In genomic region chr9:137303893-137304382, GRCh38 we compare ENCODE assay signal across 15 cellular contexts. TPM values are rescaled to one million over a fixed set of nuclear protein-coding genes. Genes with fewer than 3 reads are reported as not detected.
DNase-seq lines count a peak whose midpoint lies in the region; ATAC-seq and TF ChIP-seq lines count a peak whose summit lies in the region.
"Had no signal": no experiment of that assay in that cellular context is flagged by ENCODE, and none has a peak within 500 bp of the region (broad histone marks: within the 10 kb centered on the region; RNA-seq: fewer than 3 reads in every experiment).

No MANE protein-coding gene starts in this region.

- H3K27me3 ChIP-seq in heart right ventricle = peaks cover 0 to 88% (median 10%) of the 10 kb centered on the region in 7 donors
- peaks cover 14% of the 10 kb centered on the region for H3K27me3 ChIP-seq in upper lobe of right lung

- peak in 1 of 2 donors; percentile 13 for DNase-seq in heart right ventricle
- no peak for DNase-seq in Right ventricle myocardium superior
- no peak for DNase-seq in natural killer cell
- DNase-seq in upper lobe of right lung = peak; percentile 64
- DNase-seq in NOMO-1 (lab: John Stamatoyannopoulos, UW; ENCODE audit: unreplicated experiment in 2 of 2) = no peak
- no peak for DNase-seq in activated naive CD4-positive, alpha-beta T cell (lab: John Stamatoyannopoulos, UW)
- DNase-seq: activated CD4-positive, alpha-beta T cell treated with anti-CD3 and anti-CD28 coated beads, Interleukin-2, amount 50 U/mL, for 4 hours; cerebellar nuclear complex; NCI-H1092 treated with DMSO at 0.1 percent for 48 hours; NCI-H226; stimulated activated CD8-positive, alpha-beta memory T cell treated with anti-CD3 and anti-CD28 coated beads, Interleukin-4, amount 100 ng/mL, for 48 hours had no signal

- peaks cover 69% of the 10 kb centered on the region for H3K27me3 Mint-ChIP-seq in dendritic cell treated with granulocyte-macrophage colony-stimulating factor and Interleukin-4, amounts not matched to agents 40 ng/mL and 50 ng/mL, for 4 days
- no peaks in the 10 kb centered on the region for H3K27me3 Mint-ChIP-seq in natural killer cell (ENCODE audit: low read depth in 2 of 2)

- H3K36me3 Mint-ChIP-seq in dendritic cell treated with granulocyte-macrophage colony-stimulating factor and Interleukin-4, amounts not matched to agents 40 ng/mL and 50 ng/mL, for 4 days (ENCODE audit: low read depth) = no peaks in the 10 kb centered on the region
- no peaks in the 10 kb centered on the region for H3K36me3 Mint-ChIP-seq in natural killer cell
- H3K36me3 Mint-ChIP-seq: activated naive CD4-positive, alpha-beta T cell treated with anti-CD3 and anti-CD28 coated beads, Interleukin-2, amount 50 U/mL, for 72 hours had no signal

- ATAC-seq in heart right ventricle = no peak
- ATAC-seq in Right ventricle myocardium superior (ENCODE audit: poor library complexity) = no peak
- ATAC-seq in natural killer cell = no peak
- no peak for ATAC-seq in upper lobe of right lung
- no peak for ATAC-seq in HG02885 (IDR thresholded peaks at IDR 0.05; ENCODE audit: poor library complexity, unreplicated experiment)
- ATAC-seq: activated naive CD4-positive, alpha-beta T cell treated with anti-CD3 and anti-CD28 coated beads, Interleukin-2, amount 50 U/mL, for 72 hours had no signal

- H3K4me3 ChIP-seq in heart right ventricle = no peak overlapping the region
- no peak overlapping the region for H3K4me3 ChIP-seq in upper lobe of right lung

- H3K9me3 Mint-ChIP-seq in dendritic cell treated with granulocyte-macrophage colony-stimulating factor and Interleukin-4, amounts not matched to agents 40 ng/mL and 50 ng/mL, for 4 days = no peaks in the 10 kb centered on the region
- H3K9me3 Mint-ChIP-seq in natural killer cell = no peaks in the 10 kb centered on the region
- H3K9me3 Mint-ChIP-seq: activated naive CD4-positive, alpha-beta T cell treated with anti-CD3 and anti-CD28 coated beads, Interleukin-2, amount 50 U/mL, for 72 hours had no signal

- 86 to 89% methylated on average over 22 of the region's 22 CpGs for WGBS in heart right ventricle, 2 donors

- H3K27ac Mint-ChIP-seq in dendritic cell treated with granulocyte-macrophage colony-stimulating factor and Interleukin-4, amounts not matched to agents 40 ng/mL and 50 ng/mL, for 4 days = peak overlapping the region; percentile 63
- H3K27ac Mint-ChIP-seq in natural killer cell = peak overlapping the region in 1 of 2 donors; percentile 44
- H3K27ac Mint-ChIP-seq: activated naive CD4-positive, alpha-beta T cell treated with anti-CD3 and anti-CD28 coated beads, Interleukin-2, amount 50 U/mL, for 72 hours had no signal

- intact Hi-C loops in heart right ventricle (cut with DNase I) = loop anchor here in 3 of 10 donors (5.0 kb wide), 1 partner anchor 103 kb away; no protein-coding TSS in a partner anchor
- intact Hi-C loops in Right ventricle myocardium superior (cut with DNase I) = no loop called here
- intact Hi-C loops in dendritic cell treated with granulocyte-macrophage colony-stimulating factor and Interleukin-4, amounts not matched to agents 40 ng/mL and 50 ng/mL, for 4 days (cut with micrococcal nuclease) = no loop called here
- intact Hi-C loops in natural killer cell (cut with micrococcal nuclease) = no loop called here
- intact Hi-C loops in upper lobe of right lung (cut with DNase I) = no loop called here

- H3K27ac ChIP-seq in heart right ventricle = peak overlapping the region in 9 of 10 donors; percentile 86 to 96 (median 90)
- H3K27ac ChIP-seq in upper lobe of right lung = peak overlapping the region; percentile 51

- H3K4me1 Mint-ChIP-seq in dendritic cell treated with granulocyte-macrophage colony-stimulating factor and Interleukin-4, amounts not matched to agents 40 ng/mL and 50 ng/mL, for 4 days (ENCODE audit: low read depth) = peaks cover 53% of the 10 kb centered on the region
- H3K4me1 Mint-ChIP-seq in natural killer cell = peaks cover 0 to 26% of the 10 kb centered on the region in 2 donors

- no peaks in the 10 kb centered on the region for H3K9me3 ChIP-seq in heart right ventricle
- H3K9me3 ChIP-seq in upper lobe of right lung = no peaks in the 10 kb centered on the region

- TF ChIP-seq CTCF in heart right ventricle (IDR thresholded peaks at IDR 0.05) (no peak), natural killer cell (IDR thresholded peaks at IDR 0.05) (no peak), upper lobe of right lung (IDR thresholded peaks at IDR 0.05) (no peak)

- H3K36me3 ChIP-seq in heart right ventricle (peaks cover 0 to 5% (median 0%) of the 10 kb centered on the region in 9 donors), upper lobe of right lung (no peaks in the 10 kb centered on the region)

- H3K4me1 ChIP-seq in heart right ventricle (peaks cover 15 to 76% (median 67%) of the 10 kb centered on the region in 9 donors), upper lobe of right lung (peaks cover 61% of the 10 kb centered on the region)

- no peak overlapping the region for H3K4me3 Mint-ChIP-seq in dendritic cell treated with granulocyte-macrophage colony-stimulating factor and Interleukin-4, amounts not matched to agents 40 ng/mL and 50 ng/mL, for 4 days
- peak overlapping the region; percentile 53 for H3K4me3 Mint-ChIP-seq in natural killer cell

RNA-seq across cellular contexts. Expression of gene NRARP, which starts 1.9 kb away (rescaled TPM):
- total RNA-seq in heart right ventricle = 10 to 100 TPM in 7 of 10 donors, 1 to 10 TPM in 3; 2.6 to 20.8 (median 11.7) TPM
- 1 to 10 TPM; 2.0 to 5.4 TPM for polyA plus RNA-seq in heart right ventricle
- total RNA-seq in Right ventricle myocardium superior = 4.4 TPM
- 1 to 10 TPM in 2 of 3 donors, under 1 TPM in 1; 0.88 to 2.3 (median 1.2) TPM for total RNA-seq in natural killer cell
- 21.5 TPM for total RNA-seq in upper lobe of right lung

RNA-seq across cellular contexts. Expression of gene TOR4A, which starts 26.4 kb away (rescaled TPM):
- 10 to 100 TPM; 15.2 to 21.5 (median 16.8) TPM for total RNA-seq in heart right ventricle
- polyA plus RNA-seq in heart right ventricle = 10 to 100 TPM in 1 of 2 donors, 1 to 10 TPM in 1; 4.7 to 11.5 TPM
- total RNA-seq in Right ventricle myocardium superior = 16.6 TPM
- total RNA-seq in natural killer cell = 10 to 100 TPM; 16.3 to 24.6 (median 19.2) TPM
- 27.4 TPM for total RNA-seq in upper lobe of right lung

RNA-seq across cellular contexts. Expression of gene NELFB, which starts 48.8 kb away (rescaled TPM):
- total RNA-seq in heart right ventricle (10 to 100 TPM; 31.6 to 47.1 (median 39.2) TPM), Right ventricle myocardium superior (39.9 TPM), natural killer cell (10 to 100 TPM; 42.9 to 53.8 (median 52.6) TPM), upper lobe of right lung (47.2 TPM)
- 10 to 100 TPM; 31.5 to 52.9 TPM for polyA plus RNA-seq in heart right ventricle

RNA-seq across cellular contexts. Expression of gene STPG3, which starts 52.9 kb away (rescaled TPM):
- total RNA-seq in heart right ventricle = under 1 TPM in 3 of 10 donors, not detected in 7; 0.24 to 0.32 (median 0.32) TPM
- under 1 TPM in 1 of 2 donors, not detected in 1; 0.44 TPM for polyA plus RNA-seq in heart right ventricle
- 1.3 TPM for total RNA-seq in Right ventricle myocardium superior
- not detected for total RNA-seq in natural killer cell
- total RNA-seq in upper lobe of right lung = not detected
- total RNA-seq: activated naive CD4-positive, alpha-beta T cell treated with anti-CD3 and anti-CD28 coated beads, Interleukin-2, amount 50 U/mL, for 72 hours; T-helper 2 cell treated with Interferon-gamma antibody and Interleukin-4, amounts not matched to agents 100 ng/mL and 5 ng/mL, for 36 hours had no signal
